ENCODE assay signal across 9 cellular contexts in genomic region chr5:74630387-74631087, GRCh38. TPM values are rescaled to one million over a fixed set of nuclear protein-coding genes. Genes with fewer than 3 reads are reported as not detected.
DNase-seq lines count a peak whose midpoint lies in the region; FAIRE-seq and TF ChIP-seq lines count a peak whose summit lies in the region.
"Had no signal": no experiment of that assay in that cellular context is flagged by ENCODE, and none has a peak within 500 bp of the region (broad histone marks: within the 10 kb centered on the region; RNA-seq: fewer than 3 reads in every experiment).

No MANE protein-coding gene starts in this region.

- no peak for TF ChIP-seq EP300 in H1 (IDR thresholded peaks at IDR 0.05; ENCODE audit: borderline replicate concordance in 1 of 2, low read depth in 2 of 2, low read length in 2 of 2)

- H3K27ac ChIP-seq in H1 (ENCODE audit: low read depth, low read length), result no peak overlapping the region
- H3K27ac ChIP-seq: HL-60 had no signal

- CTCF ChIA-PET in Calu3 (lab: Charles Lee), result interaction anchor here (0.7 to 2.4 kb wide), 5 partner anchors 10 to 281 kb away, joined by 3 to 7 read pairs (median 4); partner anchors contain the start of gene ENC1
- CTCF ChIA-PET in H1 (lab: Charles Lee; ENCODE audit: partially characterized antibody), result interaction anchor here (0.7 to 1.2 kb wide), 4 partner anchors 14 to 579 kb away, joined by 3 to 4 read pairs (median 4); no protein-coding TSS in a partner anchor

- H3K4me3 ChIP-seq in H1 (ENCODE audit: extremely low read depth in 1 of 4, insufficient read depth in 2 of 4, low read depth in 3 of 4, low read length in 4 of 4), result no peak overlapping the region

- TF ChIP-seq POLR2A in H1 (IDR thresholded peaks at IDR 0.05; ENCODE audit: control extremely low read depth in 1 of 2, low read depth in 2 of 2, low read length in 2 of 2), result no peak

- peak overlapping the region; percentile 44; the same call in 1 of the 2 replicates for H2BK12ac ChIP-seq in H1 (ENCODE audit: low read depth, low read length)

- no peak overlapping the region for H3K23ac ChIP-seq in H1 (ENCODE audit: insufficient read length)

- no peak overlapping the region for H4K8ac ChIP-seq in H1 (ENCODE audit: extremely low read depth, insufficient read depth, low read length)

- H3K36me3 ChIP-seq in H1 (ENCODE audit: control insufficient read depth in 2 of 4, insufficient read depth in 4 of 4, low read length in 3 of 4), result peaks cover 0 to 4% (median 2%) of the 10 kb centered on the region in 4 experiments; a peak in 1 of 8 replicates

- no peak overlapping the region; a peak in 1 of 7 replicates for H3K9ac ChIP-seq in H1 (replicated peaks in 1 of 4; ENCODE audit: extremely low read depth in 1 of 4, low read depth in 3 of 4, low read length in 3 of 4)

- peaks cover 0 to 2% of the 10 kb centered on the region in 2 experiments for H4K20me1 ChIP-seq in H1 (replicated peaks in 1 of 2; ENCODE audit: control insufficient read depth in 1 of 2, insufficient read depth in 2 of 2, low read length in 2 of 2)

- H3K4me3 Mint-ChIP-seq in Calu3 (ENCODE audit: low read depth, unreplicated experiment), result peak overlapping the region; percentile 65

- no peak overlapping the region for H2AK5ac ChIP-seq in H1 (ENCODE audit: low read depth, low read length)

- peaks cover 80% of the 10 kb centered on the region for H3K4me1 Mint-ChIP-seq in Calu3 (ENCODE audit: low read depth, unreplicated experiment)

- no peak overlapping the region for H3K14ac ChIP-seq in H1 (ENCODE audit: insufficient read length)

- H2AFZ ChIP-seq in H1 (ENCODE audit: low read length), result no peak overlapping the region

- H3K27me3 ChIP-seq in H1 (replicated peaks in 1 of 4; ENCODE audit: control insufficient read depth in 3 of 4, extremely low read depth in 1 of 4, insufficient read depth in 3 of 4, low read length in 3 of 4), result peaks cover 0 to 2% (median 0%) of the 10 kb centered on the region in 4 experiments; a peak in 1 of 7 replicates

- peak overlapping the region; percentile 40 for H4K91ac ChIP-seq in H1 (replicated peaks; ENCODE audit: insufficient read length, low read length)

- H3K18ac ChIP-seq in H1 (ENCODE audit: extremely low read depth, low read length), result no peak overlapping the region

- peaks cover 2 to 20% (median 15%) of the 10 kb centered on the region in 4 experiments for H3K4me1 ChIP-seq in H1 (replicated peaks in 1 of 4; ENCODE audit: control insufficient read depth in 3 of 4, insufficient read depth in 4 of 4, low read length in 3 of 4)

- H2BK120ac ChIP-seq in H1 (replicated peaks; ENCODE audit: low read depth, low read length), result no peak overlapping the region

- DNase-seq in Calu3, result no peak
- DNase-seq in M059J (ENCODE audit: low read depth), result peak; percentile 80
- DNase-seq in H1 (ENCODE audit: low read depth in 1 of 2, low spot score in 2 of 2), result no peak
- DNase-seq in non-pigmented ciliary epithelial cell (ENCODE audit: low read depth), result peak; percentile 82
- DNase-seq in DMS79 treated with DMSO at 0.1 percent for 48 hours (lab: John Stamatoyannopoulos, UW), result no peak
- DNase-seq in stimulated activated CD4-positive, alpha-beta T cell treated with anti-CD3 and anti-CD28 coated beads, Interleukin-4, amount 100 ng/mL, for 24 hours, result no peak
- DNase-seq in activated CD8-positive, alpha-beta memory T cell treated with anti-CD3 and anti-CD28 coated beads for 24 hours, result no peak
- DNase-seq in NCI-H2196 treated with DMSO at 0.1 percent for 48 hours (lab: John Stamatoyannopoulos, UW; ENCODE audit: unreplicated experiment), result no peak

- POLR2A ChIA-PET in H1 (lab: Charles Lee; ENCODE audit: partially characterized antibody), result interaction anchor here (3.2 kb wide), 1 partner anchor 10 kb away, joined by 24 read pairs; the partner anchor contains the start of gene ENC1

- H3K9me3 Mint-ChIP-seq in Calu3 (ENCODE audit: low read depth, unreplicated experiment), result no peaks in the 10 kb centered on the region

- H3K9me3 ChIP-seq in H1 (ENCODE audit: insufficient read depth in 2 of 2, low read depth in 1 of 2, low read length in 1 of 2), result no peaks in the 10 kb centered on the region

- peak overlapping the region; percentile 94 for H3K27ac Mint-ChIP-seq in Calu3 (ENCODE audit: unreplicated experiment)

- H3K23me2 ChIP-seq in H1 (ENCODE audit: low read depth, low read length), result peaks cover 1% of the 10 kb centered on the region; the same call in 1 of the 2 replicates

- peak overlapping the region; percentile 76; the same call in 1 of the 2 replicates for H2BK5ac ChIP-seq in H1 (ENCODE audit: low read depth, low read length)

- no peak for TF ChIP-seq RAD21 in H1 (IDR thresholded peaks at IDR 0.05 in 1 of 2, conservative IDR thresholded peaks at IDR 0.05 in 1 of 2; ENCODE audit: low read depth in 2 of 2, low read length in 2 of 2)

- H3K79me1 ChIP-seq in H1 (ENCODE audit: low read depth, low read length), result no peaks in the 10 kb centered on the region

- no peak overlapping the region for H2BK20ac ChIP-seq in H1 (ENCODE audit: low read length)

- no peak for TF ChIP-seq CTCF in Calu3 (IDR thresholded peaks at IDR 0.05; ENCODE audit: unreplicated experiment)
- TF ChIP-seq CTCF in H1 (IDR thresholded peaks at IDR 0.05; ENCODE audit: control extremely low read depth in 1 of 3, insufficient read depth in 1 of 3, low read depth in 1 of 3, low read length in 3 of 3), result no peak

- peak overlapping the region in 1 of 2 experiments; percentile 51; a peak in 2 of 4 replicates for H3K4me2 ChIP-seq in H1 (ENCODE audit: insufficient read depth in 1 of 2, low read depth in 2 of 2, low read length in 2 of 2)

- no peaks in the 10 kb centered on the region for H3K27me3 Mint-ChIP-seq in Calu3 (ENCODE audit: unreplicated experiment)

- intact Hi-C loops in Calu3 (cut with micrococcal nuclease; ENCODE audit: unreplicated experiment), result loop anchor here (5.0 kb wide), 1 partner anchor 33 kb away; no protein-coding TSS in a partner anchor

- no peaks in the 10 kb centered on the region for H3K79me2 ChIP-seq in H1 (ENCODE audit: control insufficient read depth in 1 of 2, insufficient read depth in 2 of 2, low read length in 2 of 2)

- WGBS in H1 (ENCODE audit: extremely low coverage in 1 of 2, insufficient coverage in 1 of 2, insufficient read length in 1 of 2, insufficient replicate concordance in 2 of 2, low coverage in 1 of 2, low lambda C conversion rate in 2 of 2, missing lambda C conversion rate in 1 of 2), 2 experiments, result 82% methylated on average over 7 of the region's 7 CpGs; no CpG with 5 or more reads in 1 of the 2 experiments

- H3K4ac ChIP-seq in H1 (replicated peaks; ENCODE audit: insufficient read length, low read depth, low read length), result peak overlapping the region; percentile 44

- BruUV-seq in Calu3 (replicated peaks; lab: Mats Ljungman, UMichigan), result no TSS peak

- H3K36me3 Mint-ChIP-seq in Calu3 (ENCODE audit: insufficient read depth, unreplicated experiment), result peaks cover 82% of the 10 kb centered on the region

- H4K5ac ChIP-seq in H1 (ENCODE audit: insufficient read length, low read depth, low read length), result no peak overlapping the region

- FAIRE-seq in H1 (lab: Jason Lieb, UNC), result no peak

- no peak overlapping the region for H3K56ac ChIP-seq in H1 (replicated peaks; ENCODE audit: insufficient read length, low read depth, low read length)

- H2BK15ac ChIP-seq in H1 (ENCODE audit: low read length), result peak overlapping the region; percentile 62; the same call in 1 of the 2 replicates

TF ChIP-seq in H1, 55 proteins besides CTCF, POLR2A, EP300 and RAD21 (continues in another document):
- no peak for TF ChIP-seq YY1 (IDR thresholded peaks at IDR 0.05; ENCODE audit: low read depth, low read length)
- TF ChIP-seq RBBP5 (IDR thresholded peaks at IDR 0.05; ENCODE audit: borderline replicate concordance, low read depth, low read length), result no peak
- TF ChIP-seq ASH2L (IDR thresholded peaks at IDR 0.05; ENCODE audit: low read length), result no peak
- TF ChIP-seq POLR2AphosphoS5 (IDR thresholded peaks at IDR 0.05; ENCODE audit: low read depth, low read length), result no peak
- TF ChIP-seq CTBP2 (IDR thresholded peaks at IDR 0.05; ENCODE audit: borderline replicate concordance, insufficient read depth, insufficient read length, low read length), result no peak
- TF ChIP-seq KDM1A (IDR thresholded peaks at IDR 0.05; ENCODE audit: borderline replicate concordance, low read length), result no peak
- TF ChIP-seq PHF8 (conservative IDR thresholded peaks at IDR 0.05; ENCODE audit: low read depth, low read length), result no peak
- TF ChIP-seq EGR1 (IDR thresholded peaks at IDR 0.05; ENCODE audit: borderline replicate concordance, low read depth, low read length), result no peak
- TF ChIP-seq HDAC6 (IDR thresholded peaks at IDR 0.05; ENCODE audit: low read depth, low read length), result no peak

RNA-seq across cellular contexts. Expression of gene ENC1, which starts 10.0 kb away (rescaled TPM):
- 91.6 and 100 TPM in 2 replicates for total RNA-seq in Calu3 (2022)
- total RNA-seq in M059J (2014; rRNA removed; shearing (Covaris generic)), result 38.8 and 48.1 TPM in 2 replicates
- 9.5 and 13.2 TPM in 2 replicates for total RNA-seq in H1 (2021; fragmentation: NEBNext Ultra II Directional; extraction: Animal tissue kit (Norgen Biotek cat#: 25700))
- 5.5 and 8.1 TPM in 2 replicates for polyA plus RNA-seq in H1 (2011; rRNA removed)
- polyA plus RNA-seq in H1 (2011; cell fraction: cytosol; rRNA removed), result 3.9 TPM
- 11.4 TPM for polyA plus RNA-seq in H1 (2011; cell fraction: nucleus; rRNA removed)
- polyA plus RNA-seq in H1 (2012, experiment 1 of 2), result 6.2 to 9.2 TPM (median 8.7 TPM) in 4 replicates
- 1.7 TPM for polyA plus RNA-seq in H1 (2012, experiment 2 of 2)
- polyA plus RNA-seq in H1 (2013, experiment 1 of 2), result 2.9 TPM
- 3.2 TPM for polyA plus RNA-seq in H1 (2013, experiment 2 of 2)
- polyA minus RNA-seq in H1 (2011; rRNA and poly(A)+ RNA removed), result 16.2 and 17.9 TPM in 2 replicates
- polyA minus RNA-seq in H1 (2011; cell fraction: cytosol; rRNA and poly(A)+ RNA removed), result 5.1 TPM
- polyA minus RNA-seq in H1 (2011; cell fraction: nucleus; rRNA and poly(A)+ RNA removed), result 27.7 TPM

RNA-seq across cellular contexts. Expression of gene HEXB, which starts 54.5 kb away (rescaled TPM):
- total RNA-seq in Calu3 (2022), result 212 and 223 TPM in 2 replicates
- 290 and 372 TPM in 2 replicates for total RNA-seq in M059J (2014; rRNA removed; shearing (Covaris generic))
- 69.2 and 73.4 TPM in 2 replicates for total RNA-seq in H1 (2021; fragmentation: NEBNext Ultra II Directional; extraction: Animal tissue kit (Norgen Biotek cat#: 25700))
- 38.1 and 39.7 TPM in 2 replicates for polyA plus RNA-seq in H1 (2011; rRNA removed)
- 55.6 TPM for polyA plus RNA-seq in H1 (2011; cell fraction: cytosol; rRNA removed)
- 42.6 TPM for polyA plus RNA-seq in H1 (2011; cell fraction: nucleus; rRNA removed)
- polyA plus RNA-seq in H1 (2012, experiment 1 of 2), result 55.2 to 73.8 TPM (median 57.7 TPM) in 4 replicates
- 10.1 TPM for polyA plus RNA-seq in H1 (2012, experiment 2 of 2)
- 84.9 TPM for polyA plus RNA-seq in H1 (2013, experiment 1 of 2)
- polyA plus RNA-seq in H1 (2013, experiment 2 of 2), result 93.4 TPM
- polyA minus RNA-seq in H1 (2011; rRNA and poly(A)+ RNA removed), result 23.6 and 32.0 TPM in 2 replicates
- polyA minus RNA-seq in H1 (2011; cell fraction: cytosol; rRNA and poly(A)+ RNA removed), result 18.1 TPM
- 34.0 TPM for polyA minus RNA-seq in H1 (2011; cell fraction: nucleus; rRNA and poly(A)+ RNA removed)

Comparison
In these comparisons a context has a peak if more than half of its experiments do, and no peak if none do; other contexts are left out.
1. DNase-seq: peak in M059J (single experiment) and non-pigmented ciliary epithelial cell (single experiment); none in Calu3 (single experiment), H1 (0 of 2), DMS79 treated with DMSO at 0.1 percent for 48 hours (single experiment), stimulated activated CD4-positive, alpha-beta T cell treated with anti-CD3 and anti-CD28 coated beads, Interleukin-4, amount 100 ng/mL, for 24 hours (single experiment), activated CD8-positive, alpha-beta memory T cell treated with anti-CD3 and anti-CD28 coated beads for 24 hours (single experiment) and NCI-H2196 treated with DMSO at 0.1 percent for 48 hours (single experiment).